19 cellular contexts compared by ENCODE assay signal in genomic region chr6:151213352-151213751, GRCh38. TPM values are rescaled to one million over a fixed set of nuclear protein-coding genes. Genes with fewer than 3 reads are reported as not detected.
DNase-seq lines count a peak whose midpoint lies in the region; ATAC-seq, FAIRE-seq and TF ChIP-seq lines count a peak whose summit lies in the region.
"Had no signal": no experiment of that assay in that cellular context is flagged by ENCODE, and none has a peak within 500 bp of the region (broad histone marks: within the 10 kb centered on the region; RNA-seq: fewer than 3 reads in every experiment).

No MANE protein-coding gene starts in this region.

- H3K36me3 ChIP-seq in HCT116 (ENCODE audit: control insufficient read depth in 1 of 2, insufficient read depth in 2 of 2, low read length in 2 of 2): no peaks in the 10 kb centered on the region
- H3K36me3 ChIP-seq in RWPE2 (ENCODE audit: low read depth): no peaks in the 10 kb centered on the region
- no peaks in the 10 kb centered on the region for H3K36me3 ChIP-seq in small intestine (ENCODE audit: control insufficient read depth in 2 of 2, insufficient read depth in 2 of 2, low read length in 2 of 2)

- BruUV-seq in HCT116 (replicated peaks; lab: Mats Ljungman, UMichigan): no TSS peak

- H2AFZ ChIP-seq in HCT116 (ENCODE audit: low read depth, low read length, poor library complexity, severe bottlenecking): peak overlapping the region; percentile 39

- no peak for TF ChIP-seq POLR2A in HCT116 (IDR thresholded peaks at IDR 0.05; ENCODE audit: borderline replicate concordance, extremely low read depth, insufficient read depth, insufficient read length)

- H3K9ac ChIP-seq in HCT116 (ENCODE audit: low read length): no peak overlapping the region
- H3K9ac ChIP-seq: KMS-11 had no signal

- H3K27ac ChIP-seq in HCT116 (ENCODE audit: low read depth, low read length) (no peak overlapping the region), RWPE2 (ENCODE audit: poor library complexity, severe bottlenecking) (no peak overlapping the region), small intestine (ENCODE audit: low read depth in 1 of 2, low read length in 1 of 2) (no peak overlapping the region)
- H3K27ac ChIP-seq: A549, C4-2B, HL-60, KMS-11 had no signal

- FAIRE-seq in small intestine (lab: Jason Lieb, UNC): no peak
- FAIRE-seq: A549, GM12878 had no signal

- no peaks in the 10 kb centered on the region for H4K20me1 ChIP-seq in HCT116 (ENCODE audit: insufficient read depth)

- H3K9me2 ChIP-seq in HCT116 (ENCODE audit: insufficient read depth): no peaks in the 10 kb centered on the region

- RAD21 ChIA-PET in HCT116 (lab: Charles Lee; ENCODE audit: low non-redundant PET in 1 of 2, low total read pairs in 2 of 2, uncharacterized antibody in 2 of 2, unreplicated experiment in 2 of 2): no interaction called here

- TF ChIP-seq CTCF in HCT116 (IDR thresholded peaks at IDR 0.05 in 2 of 3, conservative IDR thresholded peaks at IDR 0.05 in 1 of 3; ENCODE audit: borderline replicate concordance in 1 of 3, insufficient read depth in 1 of 3, low read depth in 2 of 3, low read length in 2 of 3) (no peak), RWPE2 (IDR thresholded peaks at IDR 0.05; ENCODE audit: poor library complexity, severe bottlenecking) (no peak)

- 85 to 92% (median 89%) methylated on average over 5 of the region's 5 CpGs for WGBS in small intestine, 3 donors

- H3K27me3 ChIP-seq in HCT116 (ENCODE audit: insufficient read depth, low read length) (no peaks in the 10 kb centered on the region), RWPE2 (ENCODE audit: insufficient read depth, poor library complexity, severe bottlenecking) (no peaks in the 10 kb centered on the region), small intestine (ENCODE audit: control insufficient read depth in 2 of 2, insufficient read depth in 2 of 2, low read length in 2 of 2) (peaks cover 0 to 4% of the 10 kb centered on the region in 2 donors)

- H3K4me1 ChIP-seq in HCT116 (ENCODE audit: control insufficient read depth in 1 of 2, insufficient read depth in 2 of 2, low read length in 2 of 2): peaks cover 6 to 23% of the 10 kb centered on the region in 2 experiments
- H3K4me1 ChIP-seq in RWPE2 (ENCODE audit: insufficient read depth, poor library complexity, severe bottlenecking): no peaks in the 10 kb centered on the region
- no peaks in the 10 kb centered on the region for H3K4me1 ChIP-seq in small intestine (ENCODE audit: control insufficient read depth in 2 of 2, insufficient read depth in 1 of 2, low read depth in 1 of 2, low read length in 1 of 2)
- H3K4me1 ChIP-seq: Caco-2 had no signal

- no peak for TF ChIP-seq RAD21 in HCT116 (IDR thresholded peaks at IDR 0.05; ENCODE audit: low read depth)

- CTCF ChIA-PET in HCT116 (lab: Charles Lee): no interaction called here

- DNase-seq in Daoy (ENCODE audit: low read depth) (peak; percentile 12), HCT116 (ENCODE audit: low read depth, low spot score) (no peak), RWPE2 (ENCODE audit: low spot score) (no peak), small intestine (peak; percentile 3), A172 (ENCODE audit: low spot score) (no peak)
- DNase-seq: AML-193; Caco-2; CD4-positive, alpha-beta T cell; DMS153; DMS79; GOT3; H7 had no signal

- no peaks in the 10 kb centered on the region for H3K79me2 ChIP-seq in HCT116 (ENCODE audit: insufficient read depth, low read length)

- H3K4me3 ChIP-seq in HCT116 (replicated peaks in 1 of 2; ENCODE audit: low read depth in 1 of 2, low read length in 2 of 2) (no peak overlapping the region), RWPE2 (ENCODE audit: severe bottlenecking) (no peak overlapping the region), small intestine (ENCODE audit: low read depth in 1 of 2, low read length in 2 of 2) (no peak overlapping the region)
- H3K4me3 ChIP-seq: A549, GM12878 had no signal

- 0 out of 2 replicates have a peak overlapping the region, but pooled peaks have one; percentile 1 for H3K4me2 ChIP-seq in HCT116 (ENCODE audit: low read length)
- H3K4me2 ChIP-seq: A549, KMS-11 had no signal

- no peak for ATAC-seq in HCT116
- 0 out of 3 replicates have a peak, but pooled peaks have one; percentile 35 for ATAC-seq in RWPE2 (ENCODE audit: low read depth)
- no peak for ATAC-seq in HG02970 (IDR thresholded peaks at IDR 0.05; ENCODE audit: low FRiP score, unreplicated experiment)
- no peak for ATAC-seq in HG03439 (IDR thresholded peaks at IDR 0.05; ENCODE audit: unreplicated experiment)
- ATAC-seq: A549, GM12878 had no signal

- H3K9me3 ChIP-seq in HCT116 (ENCODE audit: control insufficient read depth in 1 of 2, insufficient read depth in 1 of 2, low read depth in 1 of 2, low read length in 2 of 2) (peaks cover 0 to 5% of the 10 kb centered on the region in 2 experiments; a peak in 1 of 4 replicates), RWPE2 (ENCODE audit: severe bottlenecking) (no peaks in the 10 kb centered on the region), small intestine (ENCODE audit: control insufficient read depth, low read depth) (no peaks in the 10 kb centered on the region)

- POLR2A ChIA-PET in HCT116 (lab: Charles Lee): no interaction called here

- intact Hi-C loops in HCT116 (cut with micrococcal nuclease): no loop called here

TF ChIP-seq in HCT116, 20 proteins besides CTCF, POLR2A, EP300 and RAD21:
- TF ChIP-seq CBX3 (IDR thresholded peaks at IDR 0.05; ENCODE audit: low read depth) (peak; percentile 34; the same call in 1 of the 2 replicates), SRF (IDR thresholded peaks at IDR 0.05; ENCODE audit: low read depth) (no peak), FOSL1 (IDR thresholded peaks at IDR 0.05; ENCODE audit: low read depth) (peak; percentile 18; the same call in 1 of the 2 replicates), SP1 (IDR thresholded peaks at IDR 0.05; ENCODE audit: low read depth) (no peak)

RNA-seq across cellular contexts. Expression of gene AKAP12, which starts 26.4 kb away (rescaled TPM):
- total RNA-seq in Daoy (2014; rRNA removed; shearing (Covaris generic)): 380 and 396 TPM in 2 replicates
- 1,220 TPM for total RNA-seq in HCT116 (2021; ENCODE audit: unreplicated experiment)
- 767 and 873 TPM in 2 replicates for polyA plus RNA-seq in HCT116 (2012)
- 10 to 100 TPM in 1 of 3 donors, 1 to 10 TPM in 1, under 1 TPM in 1; 0.67 to 23.3 (median 3.5) TPM for polyA plus RNA-seq in small intestine
- total RNA-seq in A172 (2014; rRNA removed; shearing (Covaris generic)): 172 and 173 TPM in 2 replicates

Comparison
In these comparisons a context has a peak if more than half of its experiments do, and no peak if none do; other contexts are left out.
1. DNase-seq: peak in Daoy (single experiment) and small intestine (single experiment); none in HCT116 (single experiment), RWPE2 (single experiment) and A172 (single experiment).